Comparison of ENCODE assay signal across 1 cellular context in the genomic region with DNA sequence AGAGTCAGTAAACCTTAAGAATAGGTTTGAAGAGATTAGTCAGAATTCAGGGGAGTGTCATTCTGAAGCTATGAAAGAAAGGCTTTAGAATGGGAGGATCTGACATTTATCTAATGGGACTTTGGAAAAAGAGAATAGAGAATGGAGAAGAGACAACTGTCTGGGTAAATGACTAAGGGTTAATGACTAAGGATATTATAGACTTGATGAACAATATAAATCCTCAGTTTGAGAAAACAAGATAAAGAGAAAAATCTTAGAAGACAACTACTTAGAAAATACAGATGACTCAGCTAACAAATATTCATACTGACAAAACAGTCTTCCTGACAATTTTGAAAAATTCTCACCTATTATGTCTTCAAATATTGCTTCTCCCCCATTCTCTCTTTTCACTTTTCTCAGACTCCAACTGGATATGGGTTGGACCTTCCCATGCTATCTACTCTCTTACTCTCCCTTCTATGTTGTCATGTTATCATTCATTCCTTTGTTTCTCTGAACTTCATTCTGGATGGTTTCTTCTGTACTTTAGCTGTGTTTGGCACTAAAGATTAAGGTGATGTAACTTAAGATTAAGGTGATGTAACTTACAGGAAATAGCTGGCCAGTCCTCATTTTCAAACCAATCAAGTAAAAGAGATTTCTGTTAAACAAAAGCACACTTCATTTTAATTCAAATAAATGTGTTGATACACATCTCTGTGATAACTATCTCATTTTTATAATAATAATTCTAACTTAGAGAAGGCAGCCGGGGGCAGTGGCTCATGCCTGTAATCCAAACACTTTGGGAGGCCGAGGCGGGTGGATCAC.
A peak's percentile ranks its signal among the peaks of the same experiment; 100 is the strongest.
TF ChIP-seq lines count a peak whose summit lies in the region.

No MANE protein-coding gene starts in this region.

TF ChIP-seq in K562, 482 proteins besides CTCF, POLR2A, EP300 and RAD21 (continued from another document and continues in another):
- TF ChIP-seq THRB (CRISPR knock-in tag; conservative IDR thresholded peaks at IDR 0.05), result peak; percentile 85; the same call in 1 of the 2 replicates
- peak; percentile 93 for TF ChIP-seq MAFG (tag; conservative IDR thresholded peaks at IDR 0.05)
- TF ChIP-seq SMARCA4 (IDR thresholded peaks at IDR 0.05), result peak; percentile 96
- peak; percentile 30 to 46; a peak in 1 of 4 replicates for TF ChIP-seq MNT (conservative IDR thresholded peaks at IDR 0.05)
- TF ChIP-seq XRCC4 (IDR thresholded peaks at IDR 0.05; ENCODE audit: extremely low read depth, insufficient read depth, insufficient read length), result no peak
- peak; percentile 68; the same call in 1 of the 2 replicates for TF ChIP-seq MAFK (IDR thresholded peaks at IDR 0.05; ENCODE audit: low read length)
- 0 out of 2 replicates have a peak, but pooled peaks have one; percentile 75 for TF ChIP-seq CHAMP1 (IDR thresholded peaks at IDR 0.05)
- TF ChIP-seq MEF2D (tag; conservative IDR thresholded peaks at IDR 0.05; ENCODE audit: low read depth), result peak; percentile 61; the same call in 1 of the 2 replicates
- peak; percentile 84 for TF ChIP-seq HDAC3 (IDR thresholded peaks at IDR 0.05; ENCODE audit: borderline replicate concordance, partially characterized antibody)
- peak; percentile 27 to 69; a peak in 1 of 4 replicates for TF ChIP-seq TEAD1 (CRISPR knock-in tag; IDR thresholded peaks at IDR 0.05)
- TF ChIP-seq NFRKB (IDR thresholded peaks at IDR 0.05; ENCODE audit: low read depth), result peak; percentile 39
- TF ChIP-seq KLF1 (tag; IDR thresholded peaks at IDR 0.05), result no peak
- TF ChIP-seq, protein P1, sequence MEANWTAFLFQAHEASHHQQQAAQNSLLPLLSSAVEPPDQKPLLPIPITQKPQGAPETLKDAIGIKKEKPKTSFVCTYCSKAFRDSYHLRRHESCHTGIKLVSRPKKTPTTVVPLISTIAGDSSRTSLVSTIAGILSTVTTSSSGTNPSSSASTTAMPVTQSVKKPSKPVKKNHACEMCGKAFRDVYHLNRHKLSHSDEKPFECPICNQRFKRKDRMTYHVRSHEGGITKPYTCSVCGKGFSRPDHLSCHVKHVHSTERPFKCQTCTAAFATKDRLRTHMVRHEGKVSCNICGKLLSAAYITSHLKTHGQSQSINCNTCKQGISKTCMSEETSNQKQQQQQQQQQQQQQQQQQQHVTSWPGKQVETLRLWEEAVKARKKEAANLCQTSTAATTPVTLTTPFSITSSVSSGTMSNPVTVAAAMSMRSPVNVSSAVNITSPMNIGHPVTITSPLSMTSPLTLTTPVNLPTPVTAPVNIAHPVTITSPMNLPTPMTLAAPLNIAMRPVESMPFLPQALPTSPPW (CRISPR knock-in tag; IDR thresholded peaks at IDR 0.05), result peak; percentile 37; the same call in 1 of the 2 replicates
- peak; percentile 68 for TF ChIP-seq ELF2 (CRISPR knock-in tag; IDR thresholded peaks at IDR 0.05)
- TF ChIP-seq ILF3 (IDR thresholded peaks at IDR 0.05; ENCODE audit: borderline replicate concordance), result no peak
- peak; percentile 61 for TF ChIP-seq TCF3 (CRISPR knock-in tag; IDR thresholded peaks at IDR 0.05)
- peak; percentile 99 for TF ChIP-seq ZNF316 (IDR thresholded peaks at IDR 0.05)
- peak; percentile 93 for TF ChIP-seq POLR2H (tag; IDR thresholded peaks at IDR 0.05; ENCODE audit: low read depth)
- TF ChIP-seq ZSCAN32 (CRISPR knock-in tag; IDR thresholded peaks at IDR 0.05), result peak; percentile 87
- TF ChIP-seq E2F8 (IDR thresholded peaks at IDR 0.05; ENCODE audit: low read depth, partially characterized antibody), result peak; percentile 49
- TF ChIP-seq SMARCE1 (IDR thresholded peaks at IDR 0.05), result peak; percentile 85
- TF ChIP-seq, protein P2, sequence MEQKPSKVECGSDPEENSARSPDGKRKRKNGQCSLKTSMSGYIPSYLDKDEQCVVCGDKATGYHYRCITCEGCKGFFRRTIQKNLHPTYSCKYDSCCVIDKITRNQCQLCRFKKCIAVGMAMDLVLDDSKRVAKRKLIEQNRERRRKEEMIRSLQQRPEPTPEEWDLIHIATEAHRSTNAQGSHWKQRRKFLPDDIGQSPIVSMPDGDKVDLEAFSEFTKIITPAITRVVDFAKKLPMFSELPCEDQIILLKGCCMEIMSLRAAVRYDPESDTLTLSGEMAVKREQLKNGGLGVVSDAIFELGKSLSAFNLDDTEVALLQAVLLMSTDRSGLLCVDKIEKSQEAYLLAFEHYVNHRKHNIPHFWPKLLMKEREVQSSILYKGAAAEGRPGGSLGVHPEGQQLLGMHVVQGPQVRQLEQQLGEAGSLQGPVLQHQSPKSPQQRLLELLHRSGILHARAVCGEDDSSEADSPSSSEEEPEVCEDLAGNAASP (IDR thresholded peaks at IDR 0.05), result no peak
- TF ChIP-seq DNMT1 (IDR thresholded peaks at IDR 0.05), result 0 out of 2 replicates have a peak, but pooled peaks have one; percentile 78
- TF ChIP-seq BCOR (IDR thresholded peaks at IDR 0.05), result no peak; the same call in 1 of the 2 replicates
- TF ChIP-seq USF2 (CRISPR knock-in tag; IDR thresholded peaks at IDR 0.05), result no peak
- TF ChIP-seq CBFA2T2 (conservative IDR thresholded peaks at IDR 0.05), result peak; percentile 45; the same call in 1 of the 2 replicates
- TF ChIP-seq, protein P3, sequence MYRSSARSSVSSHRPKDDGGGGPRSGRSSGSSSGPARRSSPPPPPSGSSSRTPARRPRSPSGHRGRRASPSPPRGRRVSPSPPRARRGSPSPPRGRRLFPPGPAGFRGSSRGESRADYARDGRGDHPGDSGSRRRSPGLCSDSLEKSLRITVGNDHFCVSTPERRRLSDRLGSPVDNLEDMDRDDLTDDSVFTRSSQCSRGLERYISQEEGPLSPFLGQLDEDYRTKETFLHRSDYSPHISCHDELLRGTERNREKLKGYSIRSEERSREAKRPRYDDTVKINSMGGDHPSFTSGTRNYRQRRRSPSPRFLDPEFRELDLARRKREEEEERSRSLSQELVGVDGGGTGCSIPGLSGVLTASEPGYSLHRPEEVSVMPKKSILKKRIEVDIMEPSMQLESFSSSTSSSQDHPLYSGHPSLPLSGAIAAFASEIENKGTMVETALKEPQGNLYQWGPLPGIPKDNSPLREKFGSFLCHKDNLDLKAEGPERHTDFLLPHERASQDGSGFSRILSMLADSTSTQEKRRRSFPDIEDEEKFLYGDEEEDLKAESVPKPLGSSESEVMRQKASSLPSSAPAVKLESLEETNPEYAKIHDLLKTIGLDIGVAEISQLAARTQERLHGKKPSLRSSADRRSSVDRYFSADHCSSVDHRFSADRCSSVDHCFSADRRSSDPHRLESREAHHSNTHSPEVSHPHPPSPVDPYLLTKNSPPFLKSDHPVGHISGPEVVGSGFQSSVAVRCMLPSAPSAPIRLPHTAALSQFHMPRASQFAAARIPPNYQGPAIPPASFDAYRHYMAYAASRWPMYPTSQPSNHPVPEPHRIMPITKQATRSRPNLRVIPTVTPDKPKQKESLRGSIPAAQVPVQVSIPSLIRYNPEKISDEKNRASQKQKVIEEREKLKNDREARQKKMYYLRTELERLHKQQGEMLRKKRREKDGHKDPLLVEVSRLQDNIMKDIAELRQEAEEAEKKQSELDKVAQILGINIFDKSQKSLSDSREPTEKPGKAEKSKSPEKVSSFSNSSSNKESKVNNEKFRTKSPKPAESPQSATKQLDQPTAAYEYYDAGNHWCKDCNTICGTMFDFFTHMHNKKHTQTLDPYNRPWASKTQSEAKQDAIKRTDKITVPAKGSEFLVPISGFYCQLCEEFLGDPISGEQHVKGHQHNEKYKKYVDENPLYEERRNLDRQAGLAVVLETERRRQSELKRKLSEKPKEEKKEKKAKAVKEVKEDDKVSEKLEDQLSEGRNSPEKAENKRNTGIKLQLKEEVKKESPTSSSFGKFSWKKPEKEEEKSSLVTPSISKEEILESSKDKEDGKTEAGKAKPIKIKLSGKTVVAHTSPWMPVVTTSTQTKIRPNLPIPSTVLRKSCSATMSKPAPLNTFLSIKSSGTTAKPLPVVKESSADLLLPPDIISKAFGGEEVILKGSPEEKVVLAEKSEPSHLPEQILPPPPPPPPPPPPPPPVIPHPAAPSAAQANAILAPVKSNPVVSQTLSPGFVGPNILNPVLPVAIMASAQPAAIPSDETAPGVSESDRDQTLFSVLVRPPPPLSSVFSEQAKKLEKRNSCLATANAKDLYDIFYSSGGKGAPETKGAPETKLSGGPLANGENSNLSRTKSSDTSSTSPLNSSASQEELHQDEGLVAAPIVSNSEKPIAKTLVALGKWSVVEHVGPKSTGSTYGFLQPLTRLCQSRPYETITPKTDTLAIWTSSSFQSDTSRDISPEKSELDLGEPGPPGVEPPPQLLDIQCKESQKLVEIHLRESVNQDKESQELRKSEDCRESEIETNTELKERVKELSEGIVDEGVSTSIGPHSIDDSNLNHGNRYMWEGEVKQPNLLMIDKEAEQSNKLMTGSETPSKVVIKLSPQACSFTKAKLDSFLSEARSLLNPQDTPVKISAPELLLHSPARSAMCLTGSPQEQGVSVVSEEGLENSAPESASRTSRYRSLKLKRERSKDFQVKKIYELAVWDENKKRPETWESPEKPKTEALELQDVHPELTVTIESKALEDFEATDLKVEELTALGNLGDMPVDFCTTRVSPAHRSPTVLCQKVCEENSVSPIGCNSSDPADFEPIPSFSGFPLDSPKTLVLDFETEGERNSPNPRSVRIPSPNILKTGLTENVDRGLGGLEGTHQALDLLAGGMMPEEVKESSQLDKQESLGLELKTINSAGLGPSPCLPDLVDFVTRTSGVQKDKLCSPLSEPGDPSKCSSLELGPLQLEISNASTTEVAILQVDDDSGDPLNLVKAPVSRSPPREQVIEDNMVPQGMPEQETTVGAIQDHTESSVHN (IDR thresholded peaks at IDR 0.05; ENCODE audit: borderline replicate concordance in 1 of 2, low read depth in 1 of 2), result peak; percentile 82 to 98
- TF ChIP-seq EP400 (IDR thresholded peaks at IDR 0.05), result peak; percentile 91
- TF ChIP-seq ARNT (IDR thresholded peaks at IDR 0.05), result peak in 1 of 2 experiments; percentile 96; a peak in 2 of 4 replicates
- TF ChIP-seq GATAD2A (IDR thresholded peaks at IDR 0.05), result peak; percentile 91
- peak; percentile 67 to 72; a peak in 3 of 4 replicates for TF ChIP-seq KDM1A (IDR thresholded peaks at IDR 0.05)
- peak; percentile 96 for TF ChIP-seq BRD9 (IDR thresholded peaks at IDR 0.05; ENCODE audit: low read depth, partially characterized antibody)
- TF ChIP-seq ZNF354B (CRISPR knock-in tag; IDR thresholded peaks at IDR 0.05), result no peak
